ENCODE assay signal across 11 cellular contexts in genomic region chr1:18883079-18883478, GRCh38. TPM values are rescaled to one million over a fixed set of nuclear protein-coding genes. Genes with fewer than 3 reads are reported as not detected.
"Had no signal": no experiment of that assay in that cellular context is flagged by ENCODE, and none has a peak within 500 bp of the region (broad histone marks: within the 10 kb centered on the region; RNA-seq: fewer than 3 reads in every experiment).

No MANE protein-coding gene starts in this region.

- H3K27ac ChIP-seq: HL-60 had no signal

- H3K4me3 ChIP-seq: GM23248, HAP-1, K562 had no signal

- H3K36me3 ChIP-seq: HAP-1 had no signal

- H3K9me3 ChIP-seq: HAP-1 had no signal

- ATAC-seq: HCT116, K562 had no signal

- H3K4me3 Mint-ChIP-seq: HFFc6 had no signal

- H3K9me3 Mint-ChIP-seq: HFFc6 had no signal

- H2AFZ ChIP-seq: GM23248 had no signal

- DNase-seq: GOT3, H7 had no signal

- H3K9ac ChIP-seq: GM23248 had no signal

RNA-seq across cellular contexts. Expression of gene TAS1R2, which starts 23.6 kb away (rescaled TPM):
- total RNA-seq: GM23248, H4, HFFc6, HT1080, IMR-90, K562 had no signal
- polyA plus RNA-seq: GM23248, IMR-90, K562 had no signal
